ENCODE assay signal across 14 cellular contexts in genomic region chr13:45021250-45021649, GRCh38. TPM values are rescaled to one million over a fixed set of nuclear protein-coding genes. Genes with fewer than 3 reads are reported as not detected.
DNase-seq lines count a peak whose midpoint lies in the region; FAIRE-seq and TF ChIP-seq lines count a peak whose summit lies in the region.
"Had no signal": no experiment of that assay in that cellular context is flagged by ENCODE, and none has a peak within 500 bp of the region (broad histone marks: within the 10 kb centered on the region; RNA-seq: fewer than 3 reads in every experiment).

No MANE protein-coding gene starts in this region.

- no peaks in the 10 kb centered on the region for H3K4me1 ChIP-seq in left ventricle myocardium inferior
- H3K4me1 ChIP-seq: BLaER1, Caco-2 had no signal

- peak; percentile 26 for FAIRE-seq in GM12891 (lab: Jason Lieb, UNC)

- intact Hi-C loops in left ventricle myocardium inferior (cut with micrococcal nuclease) (no loop called here), cardiac septum (cut with DNase I) (no loop called here)

- DNase-seq in GM12891 (ENCODE audit: insufficient read length, low spot score): no peak
- peak; percentile 15 for DNase-seq in amniotic epithelial cell (ENCODE audit: low read depth)
- DNase-seq in iris pigment epithelial cell (ENCODE audit: low read depth): peak; percentile 3
- no peak for DNase-seq in NK-92 treated with Interleukin-12 subunit alpha and Interleukin-12 subunit beta, amount 100 ng/mL, for 24 hours (lab: John Stamatoyannopoulos, UW)
- no peak for DNase-seq in left ventricle myocardium inferior
- no peak for DNase-seq in cardiac septum (ENCODE audit: low spot score)
- DNase-seq: AML-193; Caco-2; CD8-positive, alpha-beta memory T cell; DND-41; GDM1 had no signal

- TF ChIP-seq CTCF in 22Rv1 (IDR thresholded peaks at IDR 0.05) (no peak), left ventricle myocardium inferior (IDR thresholded peaks at IDR 0.05; ENCODE audit: borderline replicate concordance) (no peak)

- H3K36me3 ChIP-seq in left ventricle myocardium inferior: peaks cover 75% of the 10 kb centered on the region

- H3K4me3 ChIP-seq in left ventricle myocardium inferior: no peak overlapping the region
- H3K4me3 ChIP-seq: BLaER1 had no signal

- no peaks in the 10 kb centered on the region for H3K27me3 ChIP-seq in left ventricle myocardium inferior (ENCODE audit: low read depth)
- H3K27me3 ChIP-seq: BLaER1 had no signal

- no peak for TF ChIP-seq POLR2A in GM12891 (IDR thresholded peaks at IDR 0.05; ENCODE audit: low read depth, low read length)

- no peaks in the 10 kb centered on the region for H3K9me3 ChIP-seq in left ventricle myocardium inferior (replicated peaks)
- H3K9me3 ChIP-seq: BLaER1 had no signal

- H3K27ac ChIP-seq in 22Rv1 (peak overlapping the region; percentile 62), left ventricle myocardium inferior (replicated peaks) (no peak overlapping the region)
- H3K27ac ChIP-seq: BLaER1, HL-60 had no signal

TF ChIP-seq in GM12891, 5 proteins besides CTCF, POLR2A, EP300 and RAD21:
- TF ChIP-seq SPI1 (IDR thresholded peaks at IDR 0.05; ENCODE audit: low read depth, low read length) (no peak), POU2F2 (IDR thresholded peaks at IDR 0.05; ENCODE audit: low read depth, low read length) (no peak), TAF1 (IDR thresholded peaks at IDR 0.05; ENCODE audit: low read depth, low read length) (no peak), PAX5 (IDR thresholded peaks at IDR 0.05; ENCODE audit: insufficient read depth, low read length, severe bottlenecking) (no peak), POLR2AphosphoS5 (IDR thresholded peaks at IDR 0.05; ENCODE audit: low read depth, low read length) (no peak)

RNA-seq across cellular contexts. Expression of gene GPALPP1, which starts 31.9 kb away (rescaled TPM):
- polyA plus RNA-seq in GM12891 (2012; ENCODE audit: low read depth, missing spikeins): 17.4 TPM
- total RNA-seq in left ventricle myocardium inferior (10.7 TPM), cardiac septum (14.5 TPM)

RNA-seq across cellular contexts. Expression of gene NUFIP1, which starts 32.0 kb away (rescaled TPM):
- 3.9 TPM for polyA plus RNA-seq in GM12891 (2012; ENCODE audit: low read depth, missing spikeins)
- total RNA-seq in left ventricle myocardium inferior (3.1 TPM), cardiac septum (2.9 TPM)

Comparison
In these comparisons a context has a peak if more than half of its experiments do, and no peak if none do; other contexts are left out.
1. DNase-seq: peak in amniotic epithelial cell (single experiment) and iris pigment epithelial cell (single experiment); none in GM12891 (single experiment), NK-92 treated with Interleukin-12 subunit alpha and Interleukin-12 subunit beta, amount 100 ng/mL, for 24 hours (single experiment), left ventricle myocardium inferior (single experiment) and cardiac septum (single experiment).